9 cellular contexts compared by ENCODE assay signal in the genomic region with DNA sequence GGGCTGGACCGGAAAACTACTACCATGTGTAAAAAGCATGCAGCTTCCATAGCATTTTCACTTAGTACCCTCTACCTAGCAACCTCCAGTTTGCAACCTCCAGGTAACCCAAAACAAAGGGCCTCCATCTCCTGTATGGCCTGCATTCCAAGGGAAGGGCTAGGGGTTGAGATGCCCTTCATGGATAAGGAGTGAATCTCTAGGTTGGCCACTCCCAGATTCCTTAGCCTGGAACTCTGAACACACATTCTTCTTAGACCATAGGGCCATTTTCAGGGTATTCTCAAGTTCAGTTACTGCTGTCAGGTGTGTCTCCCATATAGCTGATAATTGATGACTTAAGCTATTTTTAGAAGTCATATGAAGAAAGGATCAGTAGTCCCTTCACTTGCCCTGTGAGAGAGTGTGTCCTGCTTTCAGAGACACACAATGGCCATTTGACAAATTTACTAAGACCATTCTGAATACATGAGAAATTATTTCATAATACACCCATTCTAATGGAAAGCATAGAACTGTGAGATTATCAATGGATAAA. TPM values are rescaled to one million over a fixed set of nuclear protein-coding genes. Genes with fewer than 3 reads are reported as not detected.
"Had no signal": no experiment of that assay in that cellular context is flagged by ENCODE, and none has a peak within 500 bp of the region (broad histone marks: within the 10 kb centered on the region; RNA-seq: fewer than 3 reads in every experiment).

No MANE protein-coding gene starts in this region.

- H3K4me3 ChIP-seq: GM23338 had no signal

- H3K4me2 ChIP-seq: GM23338, KMS-11 had no signal

- H3K27ac ChIP-seq: KMS-11 had no signal

- ATAC-seq: GM23338 had no signal

- FAIRE-seq: H1, H54, HTR-8/SVneo had no signal

- DNase-seq: H9, HCEC 1CT, KBM-7 had no signal

- H2AFZ ChIP-seq: GM23338 had no signal

- H3K9ac ChIP-seq: KMS-11 had no signal

RNA-seq across cellular contexts. Expression of gene HSPB3, which starts 22.5 kb away (rescaled TPM):
- total RNA-seq: GM23338, H1, H9, HT-29 had no signal
- polyA plus RNA-seq: GM23338, H1 had no signal
